Comparison of ENCODE assay signal across 13 cellular contexts in the genomic region with DNA sequence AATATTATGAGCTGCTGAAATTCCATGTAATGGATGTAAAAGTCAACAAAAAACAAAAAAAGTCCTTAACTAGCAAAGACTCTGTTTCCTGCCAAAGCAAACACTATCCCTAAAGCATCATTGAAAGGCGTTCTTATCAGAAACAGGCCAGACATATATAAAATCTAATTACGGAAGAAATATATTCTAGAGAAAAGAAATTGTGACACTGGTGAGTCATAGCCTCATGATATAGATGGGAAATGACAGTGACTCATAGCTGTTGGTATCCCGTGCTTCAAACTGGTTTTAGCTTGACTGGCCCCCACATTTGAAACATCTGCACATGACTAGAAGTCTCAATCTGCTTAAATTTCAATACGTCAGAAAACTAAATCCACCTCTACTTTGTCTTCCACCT.
DNase-seq lines count a peak whose midpoint lies in the region; ATAC-seq and TF ChIP-seq lines count a peak whose summit lies in the region.
"Had no signal": no experiment of that assay in that cellular context is flagged by ENCODE, and none has a peak within 500 bp of the region (broad histone marks: within the 10 kb centered on the region; RNA-seq: fewer than 3 reads in every experiment).

No MANE protein-coding gene starts in this region.

- peaks cover 23% of the 10 kb centered on the region for H3K4me1 Mint-ChIP-seq in dendritic cell treated with granulocyte-macrophage colony-stimulating factor and Interleukin-4, amounts not matched to agents 40 ng/mL and 50 ng/mL, for 4 days (ENCODE audit: low read depth)
- H3K4me1 Mint-ChIP-seq in nephron: no peaks in the 10 kb centered on the region
- H3K4me1 Mint-ChIP-seq: neural progenitor cell had no signal

- DNase-seq in ELR (ENCODE audit: low read depth) (peak; percentile 68), OCI-M2 (lab: John Stamatoyannopoulos, UW; ENCODE audit: unreplicated experiment) (peak; percentile 56), G401 (ENCODE audit: low spot score) (no peak), GM19240 (ENCODE audit: insufficient read length, low spot score) (no peak)
- DNase-seq: Caco-2; NCI-H774; stimulated activated CD4-positive, alpha-beta T cell treated with anti-CD3 and anti-CD28 coated beads, Interleukin-4, amount 100 ng/mL, for 1 hour; substantia nigra had no signal

- H3K36me3 Mint-ChIP-seq in dendritic cell treated with granulocyte-macrophage colony-stimulating factor and Interleukin-4, amounts not matched to agents 40 ng/mL and 50 ng/mL, for 4 days (ENCODE audit: low read depth): peaks cover 21% of the 10 kb centered on the region
- no peaks in the 10 kb centered on the region for H3K36me3 Mint-ChIP-seq in nephron (ENCODE audit: low read depth)
- H3K36me3 Mint-ChIP-seq: neural progenitor cell had no signal

- H3K9me3 Mint-ChIP-seq in dendritic cell treated with granulocyte-macrophage colony-stimulating factor and Interleukin-4, amounts not matched to agents 40 ng/mL and 50 ng/mL, for 4 days: peaks cover 21% of the 10 kb centered on the region
- no peaks in the 10 kb centered on the region for H3K9me3 Mint-ChIP-seq in nephron
- H3K9me3 Mint-ChIP-seq: neural progenitor cell had no signal

- intact Hi-C loops in dendritic cell treated with granulocyte-macrophage colony-stimulating factor and Interleukin-4, amounts not matched to agents 40 ng/mL and 50 ng/mL, for 4 days (cut with micrococcal nuclease): loop anchor here (10.0 kb wide), 1 partner anchor 919 kb away; no protein-coding TSS in a partner anchor

- H3K4me3 Mint-ChIP-seq in dendritic cell treated with granulocyte-macrophage colony-stimulating factor and Interleukin-4, amounts not matched to agents 40 ng/mL and 50 ng/mL, for 4 days: no peak overlapping the region
- no peak overlapping the region for H3K4me3 Mint-ChIP-seq in nephron
- H3K4me3 Mint-ChIP-seq: neural progenitor cell had no signal

- H3K27ac Mint-ChIP-seq in dendritic cell treated with granulocyte-macrophage colony-stimulating factor and Interleukin-4, amounts not matched to agents 40 ng/mL and 50 ng/mL, for 4 days: peak overlapping the region; percentile 84
- H3K27ac Mint-ChIP-seq in nephron: peak overlapping the region in 2 of 3 experiments; percentile 27 to 41
- H3K27ac Mint-ChIP-seq: neural progenitor cell had no signal

- ATAC-seq in GM19324 (IDR thresholded peaks at IDR 0.05; ENCODE audit: low FRiP score, unreplicated experiment) (no peak), HG03521 (IDR thresholded peaks at IDR 0.05; ENCODE audit: unreplicated experiment) (no peak)

- in situ Hi-C loops in G401 (cut with HindIII; ENCODE audit: low sequenced_read_pairs): no loop called here

- no peaks in the 10 kb centered on the region for H3K27me3 Mint-ChIP-seq in dendritic cell treated with granulocyte-macrophage colony-stimulating factor and Interleukin-4, amounts not matched to agents 40 ng/mL and 50 ng/mL, for 4 days
- H3K27me3 Mint-ChIP-seq in nephron (ENCODE audit: low read depth): no peaks in the 10 kb centered on the region

- no peak for TF ChIP-seq CTCF in nephron (IDR thresholded peaks at IDR 0.05; ENCODE audit: unreplicated experiment in 3 of 3)

Comparison
In these comparisons a context has a peak if more than half of its experiments do, and no peak if none do; other contexts are left out.
1. DNase-seq: peak in ELR (single experiment) and OCI-M2 (single experiment); none in G401 (single experiment) and GM19240 (single experiment).